ENCODE assay signal across 25 cellular contexts in the genomic region with DNA sequence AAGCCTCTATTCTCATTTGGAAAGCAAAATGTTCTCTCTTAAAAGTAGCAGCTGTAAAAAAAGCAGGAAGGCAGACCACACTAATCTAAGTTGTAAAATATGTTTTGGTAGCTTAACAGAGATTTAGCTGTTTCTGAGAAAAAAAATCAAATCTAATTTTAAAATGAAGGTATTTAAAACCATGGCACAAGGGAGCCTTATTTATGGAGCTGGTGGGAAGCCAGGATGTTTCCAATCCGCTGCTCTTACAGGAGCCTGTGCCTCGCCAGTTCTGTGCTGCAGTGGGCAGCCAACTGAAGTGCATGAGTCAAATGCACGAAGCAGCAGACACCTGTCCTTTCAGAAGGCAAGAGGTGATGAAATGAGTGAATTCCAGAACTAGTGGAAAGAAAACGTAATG. TPM values are rescaled to one million over a fixed set of nuclear protein-coding genes. Genes with fewer than 3 reads are reported as not detected.
DNase-seq lines count a peak whose midpoint lies in the region; ATAC-seq and TF ChIP-seq lines count a peak whose summit lies in the region.
"Had no signal": no experiment of that assay in that cellular context is flagged by ENCODE, and none has a peak within 500 bp of the region (broad histone marks: within the 10 kb centered on the region; RNA-seq: fewer than 3 reads in every experiment).

No MANE protein-coding gene starts in this region.

- TF ChIP-seq CTCF in GM20000 (IDR thresholded peaks at IDR 0.05; ENCODE audit: extremely low read depth, missing control alignments) = no peak

- ATAC-seq in sciatic nerve (peak; percentile 52), HG02885 (IDR thresholded peaks at IDR 0.05; ENCODE audit: poor library complexity, unreplicated experiment) (no peak)
- ATAC-seq: activated CD4-positive, CD25-positive, alpha-beta regulatory T cell treated with anti-CD3 and anti-CD28 coated beads, Interleukin-2, amount 50 U/mL, for 24 hours; CD8-positive, alpha-beta T cell; heart left ventricle; naive thymus-derived CD8-positive, alpha-beta T cell had no signal

- peak; percentile 25 for DNase-seq in DMS53 (lab: John Stamatoyannopoulos, UW)
- DNase-seq in DMS53 treated with DMSO at 0.1 percent for 48 hours (lab: John Stamatoyannopoulos, UW; ENCODE audit: unreplicated experiment) = no peak
- peak; percentile 70 for DNase-seq in NCI-H2171 treated with DMSO at 0.1 percent for 48 hours (lab: John Stamatoyannopoulos, UW)
- peak; percentile 68 for DNase-seq in glomerular visceral epithelial cell (ENCODE audit: extremely low spot score)
- DNase-seq in sciatic nerve (ENCODE audit: low spot score) = no peak
- DNase-seq in GM20000 (ENCODE audit: low spot score) = no peak
- DNase-seq in NCI-H82 treated with DMSO at 0.1 percent for 48 hours (lab: John Stamatoyannopoulos, UW; ENCODE audit: unreplicated experiment) = no peak
- DNase-seq: 8988T; activated CD4-positive, alpha-beta memory T cell treated with anti-CD3 and anti-CD28 coated beads for 36 hours; activated CD8-positive, alpha-beta memory T cell treated with anti-CD3 and anti-CD28 coated beads, Interleukin-2, amount 50 U/mL, for 48 hours; activated naive CD4-positive, alpha-beta T cell treated with anti-CD3 and anti-CD28 coated beads, Interleukin-2, amount 10 ng/mL, durations not matched to agents 7 days and 5 days; amniotic stem cell; CD8-positive, alpha-beta T cell; DMS153; effector memory CD4-positive, alpha-beta T cell; erythroblast; H7; heart left ventricle; left ventricle myocardium inferior; naive thymus-derived CD8-positive, alpha-beta T cell; NCI-H774; nucleus accumbens had no signal

- intact Hi-C loops in sciatic nerve (cut with DNase I) = no loop called here

RNA-seq across cellular contexts. Expression of a gene that starts 28.2 kb away (rescaled TPM):
- 37.8 TPM for total RNA-seq in sciatic nerve
- total RNA-seq: activated CD4-positive, alpha-beta memory T cell treated with anti-CD3 and anti-CD28 coated beads for 36 hours; CD8-positive, alpha-beta T cell; naive thymus-derived CD8-positive, alpha-beta T cell; T-helper 1 cell treated with Interleukin-12 subunit alpha and Interleukin-12 subunit beta and Interleukin-4 antibody, amounts not matched to agents 30 ng/mL and 1 ng/mL, for 36 hours had no signal

Comparison
In these comparisons a context has a peak if more than half of its experiments do, and no peak if none do; other contexts are left out.
1. DNase-seq: peak in DMS53 (single experiment), NCI-H2171 treated with DMSO at 0.1 percent for 48 hours (single experiment) and glomerular visceral epithelial cell (single experiment); none in DMS53 treated with DMSO at 0.1 percent for 48 hours (single experiment), sciatic nerve (single experiment), GM20000 (single experiment) and NCI-H82 treated with DMSO at 0.1 percent for 48 hours (single experiment).